22 cellular contexts compared by ENCODE assay signal in the genomic region with DNA sequence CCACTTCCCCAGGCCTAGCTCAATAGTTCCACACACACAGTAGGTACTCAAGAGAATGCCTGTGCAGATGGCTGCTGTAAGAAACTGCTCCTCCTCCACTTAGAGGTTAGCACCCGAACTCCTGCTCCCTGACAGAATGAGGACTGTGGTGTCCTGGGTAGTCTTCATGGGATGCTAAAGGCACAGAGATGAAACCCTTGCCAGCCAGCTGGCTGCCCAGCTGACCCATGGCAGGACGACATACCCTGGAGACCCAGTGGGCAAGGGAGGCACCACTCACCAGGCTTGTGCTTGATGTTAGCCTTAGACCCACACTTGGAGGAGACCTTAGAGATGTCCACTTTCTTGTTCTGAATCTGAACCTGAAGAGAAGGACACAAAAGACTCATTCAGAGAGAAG.
"Had no signal": no experiment of that assay in that cellular context is flagged by ENCODE, and none has a peak within 500 bp of the region (broad histone marks: within the 10 kb centered on the region; RNA-seq: fewer than 3 reads in every experiment).

No MANE protein-coding gene starts in this region.

- H3K4me3 Mint-ChIP-seq: activated CD4-positive, alpha-beta memory T cell treated with anti-CD3 and anti-CD28 coated beads for 36 hours; activated CD8-positive, alpha-beta memory T cell treated with anti-CD3 and anti-CD28 coated beads, Interleukin-2, amount 10 ng/mL, durations not matched to agents 7 days and 5 days; activated naive CD4-positive, alpha-beta T cell treated with anti-CD3 and anti-CD28 coated beads for 36 hours; activated naive CD8-positive, alpha-beta T cell treated with anti-CD3 and anti-CD28 coated beads, Interleukin-2, amount 10 ng/mL, durations not matched to agents 7 days and 5 days; naive thymus-derived CD4-positive, alpha-beta T cell; stimulated activated naive B cell treated with anti-CD40 and anti-IgM and Interleukin-4, amounts not matched to agents 10 μg/mL and 1 μg/mL and 100 μg/mL, for 72 hours; T-helper 1 cell treated with Interleukin-12 subunit alpha and Interleukin-12 subunit beta and Interleukin-4 antibody, amounts not matched to agents 30 μg/mL and 1 μg/mL, for 36 hours had no signal

- DNase-seq: activated CD4-positive, alpha-beta memory T cell treated with anti-CD3 and anti-CD28 coated beads for 36 hours; activated CD4-positive, alpha-beta T cell treated with anti-CD3 and anti-CD28 coated beads for 4 hours; activated CD4-positive, CD25-positive, alpha-beta regulatory T cell; activated CD8-positive, alpha-beta memory T cell treated with anti-CD3 and anti-CD28 coated beads, Interleukin-2, amount 10 ng/mL, durations not matched to agents 7 days and 5 days; activated naive CD4-positive, alpha-beta T cell treated with anti-CD3 and anti-CD28 coated beads for 36 hours; activated naive CD8-positive, alpha-beta T cell treated with anti-CD3 and anti-CD28 coated beads, Interleukin-2, amount 10 ng/mL, durations not matched to agents 7 days and 5 days; activated T-cell treated with anti-CD3 and anti-CD28 coated beads, Interleukin-2, amount 50 U/mL, for 1 hour; dermis blood vessel endothelial cell; effector CD8-positive, alpha-beta T cell; erythroblast; foreskin fibroblast; naive thymus-derived CD4-positive, alpha-beta T cell; right lobe of liver; small intestine; stimulated activated CD4-positive, alpha-beta T cell treated with anti-CD3 and anti-CD28 coated beads, Interleukin-15, amount 100 ng/mL, for 24 hours; stimulated activated CD8-positive, alpha-beta memory T cell treated with anti-CD3 and anti-CD28 coated beads, Interleukin-4, amount 100 ng/mL, for 48 hours; stimulated activated naive B cell treated with anti-CD40 and anti-IgM and Interleukin-4, amounts not matched to agents 10 μg/mL and 1 μg/mL and 100 μg/mL, for 72 hours had no signal

- H3K4me3 ChIP-seq: lung, ovary, right lobe of liver had no signal

- H3K36me3 ChIP-seq: ovary had no signal

- ATAC-seq: activated CD8-positive, alpha-beta memory T cell treated with anti-CD3 and anti-CD28 coated beads, Interleukin-2, amount 10 ng/mL, durations not matched to agents 7 days and 5 days; left lobe of liver; naive thymus-derived CD4-positive, alpha-beta T cell; right lobe of liver had no signal

- H3K27ac Mint-ChIP-seq: activated CD4-positive, alpha-beta memory T cell treated with anti-CD3 and anti-CD28 coated beads for 36 hours; activated CD8-positive, alpha-beta memory T cell treated with anti-CD3 and anti-CD28 coated beads, Interleukin-2, amount 10 ng/mL, durations not matched to agents 7 days and 5 days; activated naive CD4-positive, alpha-beta T cell treated with anti-CD3 and anti-CD28 coated beads for 36 hours; activated T-helper 2 cell treated with anti-CD3 and anti-CD28 coated beads, Interferon-gamma antibody, Interleukin-2, Interleukin-4, amounts not matched to agents 10 μg/mL and 5 μg/mL and 100 μg/mL, durations not matched to agents 14 hours and 24 hours and 36 hours; stimulated activated naive B cell treated with anti-CD40 and anti-IgM and Interleukin-4, amounts not matched to agents 10 μg/mL and 1 μg/mL and 100 μg/mL, for 72 hours; T-helper 1 cell treated with Interleukin-12 subunit alpha and Interleukin-12 subunit beta and Interleukin-4 antibody, amounts not matched to agents 30 μg/mL and 1 μg/mL, for 36 hours had no signal

- H3K27me3 ChIP-seq: ovary, right lobe of liver had no signal

- H3K9me3 Mint-ChIP-seq: activated CD4-positive, alpha-beta memory T cell treated with anti-CD3 and anti-CD28 coated beads for 36 hours; activated naive CD4-positive, alpha-beta T cell treated with anti-CD3 and anti-CD28 coated beads for 36 hours; activated naive CD8-positive, alpha-beta T cell treated with anti-CD3 and anti-CD28 coated beads, Interleukin-2, amount 10 ng/mL, durations not matched to agents 7 days and 5 days; activated T-helper 2 cell treated with anti-CD3 and anti-CD28 coated beads, Interferon-gamma antibody, Interleukin-2, Interleukin-4, amounts not matched to agents 10 μg/mL and 5 μg/mL and 100 μg/mL, durations not matched to agents 14 hours and 24 hours and 36 hours; naive thymus-derived CD4-positive, alpha-beta T cell; stimulated activated naive B cell treated with anti-CD40 and anti-IgM and Interleukin-4, amounts not matched to agents 10 μg/mL and 1 μg/mL and 100 μg/mL, for 72 hours; T-helper 1 cell treated with Interleukin-12 subunit alpha and Interleukin-12 subunit beta and Interleukin-4 antibody, amounts not matched to agents 30 μg/mL and 1 μg/mL, for 36 hours had no signal

- H3K9me3 ChIP-seq: ovary, right lobe of liver had no signal

- H3K27ac ChIP-seq: ovary, right lobe of liver had no signal

- H3K4me1 Mint-ChIP-seq: activated CD8-positive, alpha-beta memory T cell treated with anti-CD3 and anti-CD28 coated beads, Interleukin-2, amount 10 ng/mL, durations not matched to agents 7 days and 5 days; activated naive CD8-positive, alpha-beta T cell treated with anti-CD3 and anti-CD28 coated beads, Interleukin-2, amount 10 ng/mL, durations not matched to agents 7 days and 5 days; stimulated activated naive B cell treated with anti-CD40 and anti-IgM and Interleukin-4, amounts not matched to agents 10 μg/mL and 1 μg/mL and 100 μg/mL, for 72 hours had no signal

- H3K27me3 Mint-ChIP-seq: activated CD4-positive, alpha-beta memory T cell treated with anti-CD3 and anti-CD28 coated beads for 36 hours; activated CD8-positive, alpha-beta memory T cell treated with anti-CD3 and anti-CD28 coated beads, Interleukin-2, amount 10 ng/mL, durations not matched to agents 7 days and 5 days; activated naive CD8-positive, alpha-beta T cell treated with anti-CD3 and anti-CD28 coated beads, Interleukin-2, amount 10 ng/mL, durations not matched to agents 7 days and 5 days; naive thymus-derived CD4-positive, alpha-beta T cell; stimulated activated naive B cell treated with anti-CD40 and anti-IgM and Interleukin-4, amounts not matched to agents 10 μg/mL and 1 μg/mL and 100 μg/mL, for 72 hours had no signal

- H3K4me1 ChIP-seq: right lobe of liver had no signal
